ENCODE assay signal across 1 cellular context in genomic region chr7:91264083-91264923, GRCh38.
TF ChIP-seq lines count a peak whose summit lies in the region.

TSS of gene FZD1 (plus strand) at chr7:91264433. CDS start at chr7:91264881, 448 bp downstream.

TF ChIP-seq in K562, 482 proteins besides CTCF, POLR2A, EP300 and RAD21 (continued from another document and continues in another):
- TF ChIP-seq, protein P1, sequence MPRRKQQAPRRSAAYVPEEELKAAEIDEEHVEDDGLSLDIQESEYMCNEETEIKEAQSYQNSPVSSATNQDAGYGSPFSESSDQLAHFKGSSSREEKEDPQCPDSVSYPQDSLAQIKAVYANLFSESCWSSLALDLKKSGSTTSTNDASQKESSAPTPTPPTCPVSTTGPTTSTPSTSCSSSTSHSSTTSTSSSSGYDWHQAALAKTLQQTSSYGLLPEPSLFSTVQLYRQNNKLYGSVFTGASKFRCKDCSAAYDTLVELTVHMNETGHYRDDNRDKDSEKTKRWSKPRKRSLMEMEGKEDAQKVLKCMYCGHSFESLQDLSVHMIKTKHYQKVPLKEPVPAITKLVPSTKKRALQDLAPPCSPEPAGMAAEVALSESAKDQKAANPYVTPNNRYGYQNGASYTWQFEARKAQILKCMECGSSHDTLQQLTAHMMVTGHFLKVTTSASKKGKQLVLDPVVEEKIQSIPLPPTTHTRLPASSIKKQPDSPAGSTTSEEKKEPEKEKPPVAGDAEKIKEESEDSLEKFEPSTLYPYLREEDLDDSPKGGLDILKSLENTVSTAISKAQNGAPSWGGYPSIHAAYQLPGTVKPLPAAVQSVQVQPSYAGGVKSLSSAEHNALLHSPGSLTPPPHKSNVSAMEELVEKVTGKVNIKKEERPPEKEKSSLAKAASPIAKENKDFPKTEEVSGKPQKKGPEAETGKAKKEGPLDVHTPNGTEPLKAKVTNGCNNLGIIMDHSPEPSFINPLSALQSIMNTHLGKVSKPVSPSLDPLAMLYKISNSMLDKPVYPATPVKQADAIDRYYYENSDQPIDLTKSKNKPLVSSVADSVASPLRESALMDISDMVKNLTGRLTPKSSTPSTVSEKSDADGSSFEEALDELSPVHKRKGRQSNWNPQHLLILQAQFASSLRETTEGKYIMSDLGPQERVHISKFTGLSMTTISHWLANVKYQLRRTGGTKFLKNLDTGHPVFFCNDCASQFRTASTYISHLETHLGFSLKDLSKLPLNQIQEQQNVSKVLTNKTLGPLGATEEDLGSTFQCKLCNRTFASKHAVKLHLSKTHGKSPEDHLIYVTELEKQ (CRISPR knock-in tag; IDR thresholded peaks at IDR 0.05), result no peak
- TF ChIP-seq, protein P2, sequence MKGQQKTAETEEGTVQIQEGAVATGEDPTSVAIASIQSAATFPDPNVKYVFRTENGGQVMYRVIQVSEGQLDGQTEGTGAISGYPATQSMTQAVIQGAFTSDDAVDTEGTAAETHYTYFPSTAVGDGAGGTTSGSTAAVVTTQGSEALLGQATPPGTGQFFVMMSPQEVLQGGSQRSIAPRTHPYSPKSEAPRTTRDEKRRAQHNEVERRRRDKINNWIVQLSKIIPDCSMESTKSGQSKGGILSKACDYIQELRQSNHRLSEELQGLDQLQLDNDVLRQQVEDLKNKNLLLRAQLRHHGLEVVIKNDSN (CRISPR knock-in tag; IDR thresholded peaks at IDR 0.05), result no peak
- TF ChIP-seq, protein P3, sequence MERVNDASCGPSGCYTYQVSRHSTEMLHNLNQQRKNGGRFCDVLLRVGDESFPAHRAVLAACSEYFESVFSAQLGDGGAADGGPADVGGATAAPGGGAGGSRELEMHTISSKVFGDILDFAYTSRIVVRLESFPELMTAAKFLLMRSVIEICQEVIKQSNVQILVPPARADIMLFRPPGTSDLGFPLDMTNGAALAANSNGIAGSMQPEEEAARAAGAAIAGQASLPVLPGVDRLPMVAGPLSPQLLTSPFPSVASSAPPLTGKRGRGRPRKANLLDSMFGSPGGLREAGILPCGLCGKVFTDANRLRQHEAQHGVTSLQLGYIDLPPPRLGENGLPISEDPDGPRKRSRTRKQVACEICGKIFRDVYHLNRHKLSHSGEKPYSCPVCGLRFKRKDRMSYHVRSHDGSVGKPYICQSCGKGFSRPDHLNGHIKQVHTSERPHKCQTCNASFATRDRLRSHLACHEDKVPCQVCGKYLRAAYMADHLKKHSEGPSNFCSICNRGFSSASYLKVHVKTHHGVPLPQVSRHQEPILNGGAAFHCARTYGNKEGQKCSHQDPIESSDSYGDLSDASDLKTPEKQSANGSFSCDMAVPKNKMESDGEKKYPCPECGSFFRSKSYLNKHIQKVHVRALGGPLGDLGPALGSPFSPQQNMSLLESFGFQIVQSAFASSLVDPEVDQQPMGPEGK (CRISPR knock-in tag; IDR thresholded peaks at IDR 0.05; ENCODE audit: borderline replicate concordance), result no peak
- TF ChIP-seq HDAC3 (IDR thresholded peaks at IDR 0.05; ENCODE audit: borderline replicate concordance, partially characterized antibody), result peak; percentile 82
- TF ChIP-seq ZNF830 (CRISPR knock-in tag; IDR thresholded peaks at IDR 0.05), result no peak
- peak; percentile 81 for TF ChIP-seq HMGXB4 (CRISPR knock-in tag; IDR thresholded peaks at IDR 0.05)
- peak; percentile 39 to 56; a peak in 3 of 4 replicates for TF ChIP-seq HDAC1 (IDR thresholded peaks at IDR 0.05)
- TF ChIP-seq, protein P4, sequence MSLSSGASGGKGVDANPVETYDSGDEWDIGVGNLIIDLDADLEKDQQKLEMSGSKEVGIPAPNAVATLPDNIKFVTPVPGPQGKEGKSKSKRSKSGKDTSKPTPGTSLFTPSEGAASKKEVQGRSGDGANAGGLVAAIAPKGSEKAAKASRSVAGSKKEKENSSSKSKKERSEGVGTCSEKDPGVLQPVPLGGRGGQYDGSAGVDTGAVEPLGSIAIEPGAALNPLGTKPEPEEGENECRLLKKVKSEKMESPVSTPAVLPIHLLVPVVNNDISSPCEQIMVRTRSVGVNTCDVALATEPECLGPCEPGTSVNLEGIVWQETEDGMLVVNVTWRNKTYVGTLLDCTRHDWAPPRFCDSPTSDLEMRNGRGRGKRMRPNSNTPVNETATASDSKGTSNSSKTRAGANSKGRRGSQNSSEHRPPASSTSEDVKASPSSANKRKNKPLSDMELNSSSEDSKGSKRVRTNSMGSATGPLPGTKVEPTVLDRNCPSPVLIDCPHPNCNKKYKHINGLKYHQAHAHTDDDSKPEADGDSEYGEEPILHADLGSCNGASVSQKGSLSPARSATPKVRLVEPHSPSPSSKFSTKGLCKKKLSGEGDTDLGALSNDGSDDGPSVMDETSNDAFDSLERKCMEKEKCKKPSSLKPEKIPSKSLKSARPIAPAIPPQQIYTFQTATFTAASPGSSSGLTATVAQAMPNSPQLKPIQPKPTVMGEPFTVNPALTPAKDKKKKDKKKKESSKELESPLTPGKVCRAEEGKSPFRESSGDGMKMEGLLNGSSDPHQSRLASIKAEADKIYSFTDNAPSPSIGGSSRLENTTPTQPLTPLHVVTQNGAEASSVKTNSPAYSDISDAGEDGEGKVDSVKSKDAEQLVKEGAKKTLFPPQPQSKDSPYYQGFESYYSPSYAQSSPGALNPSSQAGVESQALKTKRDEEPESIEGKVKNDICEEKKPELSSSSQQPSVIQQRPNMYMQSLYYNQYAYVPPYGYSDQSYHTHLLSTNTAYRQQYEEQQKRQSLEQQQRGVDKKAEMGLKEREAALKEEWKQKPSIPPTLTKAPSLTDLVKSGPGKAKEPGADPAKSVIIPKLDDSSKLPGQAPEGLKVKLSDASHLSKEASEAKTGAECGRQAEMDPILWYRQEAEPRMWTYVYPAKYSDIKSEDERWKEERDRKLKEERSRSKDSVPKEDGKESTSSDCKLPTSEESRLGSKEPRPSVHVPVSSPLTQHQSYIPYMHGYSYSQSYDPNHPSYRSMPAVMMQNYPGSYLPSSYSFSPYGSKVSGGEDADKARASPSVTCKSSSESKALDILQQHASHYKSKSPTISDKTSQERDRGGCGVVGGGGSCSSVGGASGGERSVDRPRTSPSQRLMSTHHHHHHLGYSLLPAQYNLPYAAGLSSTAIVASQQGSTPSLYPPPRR (CRISPR knock-in tag; IDR thresholded peaks at IDR 0.05; ENCODE audit: borderline replicate concordance), result no peak
- peak; percentile 73 for TF ChIP-seq DPF2 (IDR thresholded peaks at IDR 0.05)
- TF ChIP-seq L3MBTL2 (IDR thresholded peaks at IDR 0.05), result peak; percentile 65
- TF ChIP-seq NFE2L1 (tag; IDR thresholded peaks at IDR 0.05; ENCODE audit: borderline replicate concordance, low read depth), result no peak
- TF ChIP-seq, protein P5, sequence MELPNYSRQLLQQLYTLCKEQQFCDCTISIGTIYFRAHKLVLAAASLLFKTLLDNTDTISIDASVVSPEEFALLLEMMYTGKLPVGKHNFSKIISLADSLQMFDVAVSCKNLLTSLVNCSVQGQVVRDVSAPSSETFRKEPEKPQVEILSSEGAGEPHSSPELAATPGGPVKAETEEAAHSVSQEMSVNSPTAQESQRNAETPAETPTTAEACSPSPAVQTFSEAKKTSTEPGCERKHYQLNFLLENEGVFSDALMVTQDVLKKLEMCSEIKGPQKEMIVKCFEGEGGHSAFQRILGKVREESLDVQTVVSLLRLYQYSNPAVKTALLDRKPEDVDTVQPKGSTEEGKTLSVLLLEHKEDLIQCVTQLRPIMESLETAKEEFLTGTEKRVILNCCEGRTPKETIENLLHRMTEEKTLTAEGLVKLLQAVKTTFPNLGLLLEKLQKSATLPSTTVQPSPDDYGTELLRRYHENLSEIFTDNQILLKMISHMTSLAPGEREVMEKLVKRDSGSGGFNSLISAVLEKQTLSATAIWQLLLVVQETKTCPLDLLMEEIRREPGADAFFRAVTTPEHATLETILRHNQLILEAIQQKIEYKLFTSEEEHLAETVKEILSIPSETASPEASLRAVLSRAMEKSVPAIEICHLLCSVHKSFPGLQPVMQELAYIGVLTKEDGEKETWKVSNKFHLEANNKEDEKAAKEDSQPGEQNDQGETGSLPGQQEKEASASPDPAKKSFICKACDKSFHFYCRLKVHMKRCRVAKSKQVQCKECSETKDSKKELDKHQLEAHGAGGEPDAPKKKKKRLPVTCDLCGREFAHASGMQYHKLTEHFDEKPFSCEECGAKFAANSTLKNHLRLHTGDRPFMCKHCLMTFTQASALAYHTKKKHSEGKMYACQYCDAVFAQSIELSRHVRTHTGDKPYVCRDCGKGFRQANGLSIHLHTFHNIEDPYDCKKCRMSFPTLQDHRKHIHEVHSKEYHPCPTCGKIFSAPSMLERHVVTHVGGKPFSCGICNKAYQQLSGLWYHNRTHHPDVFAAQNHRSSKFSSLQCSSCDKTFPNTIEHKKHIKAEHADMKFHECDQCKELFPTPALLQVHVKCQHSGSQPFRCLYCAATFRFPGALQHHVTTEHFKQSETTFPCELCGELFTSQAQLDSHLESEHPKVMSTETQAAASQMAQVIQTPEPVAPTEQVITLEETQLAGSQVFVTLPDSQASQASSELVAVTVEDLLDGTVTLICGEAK (IDR thresholded peaks at IDR 0.05), result peak; percentile 51
- TF ChIP-seq, protein P5 (CRISPR knock-in tag; IDR thresholded peaks at IDR 0.05), result no peak
- TF ChIP-seq GTF2A2 (tag; IDR thresholded peaks at IDR 0.05), result no peak
- TF ChIP-seq PYGO2 (tag; IDR thresholded peaks at IDR 0.05), result no peak
- TF ChIP-seq SMC3 (conservative IDR thresholded peaks at IDR 0.05; ENCODE audit: insufficient read depth, low read depth, low read length), result 0 out of 2 replicates have a peak, but pooled peaks have one; percentile 18
- TF ChIP-seq RBM34 (IDR thresholded peaks at IDR 0.05; ENCODE audit: borderline replicate concordance, insufficient read depth, low read length), result 0 out of 2 replicates have a peak, but pooled peaks have one; percentile 79
- peak; percentile 85; the same call in 1 of the 2 replicates for TF ChIP-seq LARP7 (IDR thresholded peaks at IDR 0.05)
- TF ChIP-seq ZNF780A (CRISPR knock-in tag; IDR thresholded peaks at IDR 0.05), result no peak
- peak; percentile 79 for TF ChIP-seq ARID1B (IDR thresholded peaks at IDR 0.05)
- TF ChIP-seq HDGF (IDR thresholded peaks at IDR 0.05), result no peak
- TF ChIP-seq SMARCC2 (IDR thresholded peaks at IDR 0.05; ENCODE audit: low read depth), result no peak
- no peak for TF ChIP-seq KAT2B (IDR thresholded peaks at IDR 0.05; ENCODE audit: low read depth, low read length)
- TF ChIP-seq CBFB (CRISPR knock-in tag; IDR thresholded peaks at IDR 0.05), result peak; percentile 80; the same call in 1 of the 2 replicates
- TF ChIP-seq ZNF24 (IDR thresholded peaks at IDR 0.05), result peak; percentile 89
- peak; percentile 46; the same call in 1 of the 2 replicates for TF ChIP-seq TAL1 (IDR thresholded peaks at IDR 0.05)
- TF ChIP-seq SNIP1 (IDR thresholded peaks at IDR 0.05; ENCODE audit: low read depth), result no peak
- no peak; the same call in 1 of the 2 replicates for TF ChIP-seq RAD51 (IDR thresholded peaks at IDR 0.05; ENCODE audit: borderline replicate concordance, low read depth)
- peak; percentile 54; the same call in 1 of the 2 replicates for TF ChIP-seq PHF8 (IDR thresholded peaks at IDR 0.05; ENCODE audit: borderline replicate concordance, low read length)
- TF ChIP-seq ESRRA (IDR thresholded peaks at IDR 0.05; ENCODE audit: borderline replicate concordance, low read depth), result peak; percentile 86
- no peak for TF ChIP-seq POLR2AphosphoS2 (IDR thresholded peaks at IDR 0.05; ENCODE audit: low read length)
- no peak for TF ChIP-seq MECOM (CRISPR knock-in tag; IDR thresholded peaks at IDR 0.05)
- TF ChIP-seq BMI1 (IDR thresholded peaks at IDR 0.05; ENCODE audit: low read length), result no peak
- peak; percentile 56 for TF ChIP-seq POLR2B (IDR thresholded peaks at IDR 0.05; ENCODE audit: low read depth, partially characterized antibody)
- TF ChIP-seq ELF1 (tag; IDR thresholded peaks at IDR 0.05), result peak; percentile 68
- TF ChIP-seq NR4A1 (CRISPR knock-in tag; IDR thresholded peaks at IDR 0.05), result no peak
- TF ChIP-seq NR4A1 (tag; IDR thresholded peaks at IDR 0.05), result no peak
- no peak for TF ChIP-seq SRSF3 (IDR thresholded peaks at IDR 0.05; ENCODE audit: insufficient read depth, low read length)
- TF ChIP-seq MTF1 (CRISPR knock-in tag; IDR thresholded peaks at IDR 0.05; ENCODE audit: borderline replicate concordance), result no peak
- peak; percentile 98 for TF ChIP-seq FIP1L1 (IDR thresholded peaks at IDR 0.05; ENCODE audit: low read depth, low read length, poor library complexity, severe bottlenecking)
- peak; percentile 78; the same call in 1 of the 2 replicates for TF ChIP-seq GTF2E2 (tag; IDR thresholded peaks at IDR 0.05)
- TF ChIP-seq NR1H2 (CRISPR knock-in tag; IDR thresholded peaks at IDR 0.05), result 0 out of 2 replicates have a peak, but pooled peaks have one; percentile 62
- peak; percentile 68 for TF ChIP-seq GABPA (tag; conservative IDR thresholded peaks at IDR 0.05; ENCODE audit: low read depth)
- TF ChIP-seq SOX6 (IDR thresholded peaks at IDR 0.05), result peak; percentile 91
- TF ChIP-seq RNF2 (IDR thresholded peaks at IDR 0.05), result peak; percentile 86
- TF ChIP-seq XRCC5 (IDR thresholded peaks at IDR 0.05; ENCODE audit: low read depth, low read length), result peak; percentile 96
